12 cellular contexts compared by ENCODE assay signal in genomic region chr19:2170219-2170618, GRCh38. TPM values are rescaled to one million over a fixed set of nuclear protein-coding genes. Genes with fewer than 3 reads are reported as not detected.
DNase-seq lines count a peak whose midpoint lies in the region; ATAC-seq and TF ChIP-seq lines count a peak whose summit lies in the region.
"Had no signal": no experiment of that assay in that cellular context is flagged by ENCODE, and none has a peak within 500 bp of the region (broad histone marks: within the 10 kb centered on the region; RNA-seq: fewer than 3 reads in every experiment).

No MANE protein-coding gene starts in this region.

- peaks cover 29% of the 10 kb centered on the region for H3F3A ChIP-seq in SK-N-SH (replicated peaks; ENCODE audit: insufficient read depth)
- peaks cover 7% of the 10 kb centered on the region for H3F3A ChIP-seq in MM.1S (ENCODE audit: insufficient read depth, low read length)

- no peaks in the 10 kb centered on the region for H3K27me3 Mint-ChIP-seq in activated naive CD8-positive, alpha-beta T cell treated with anti-CD3 and anti-CD28 coated beads for 36 hours

- WGBS in SK-N-SH (ENCODE audit: low lambda C conversion rate), result 90% methylated on average over 11 of the region's 12 CpGs
- 83% methylated on average over 1 of the region's 12 CpGs for WGBS in right lobe of liver (ENCODE audit: insufficient coverage, low coverage, low lambda C conversion rate, missing lambda C conversion rate)

- peaks cover 67% of the 10 kb centered on the region for H3K4me1 Mint-ChIP-seq in activated naive CD8-positive, alpha-beta T cell treated with anti-CD3 and anti-CD28 coated beads for 36 hours

- peak overlapping the region; percentile 25 for H3K27ac Mint-ChIP-seq in activated naive CD8-positive, alpha-beta T cell treated with anti-CD3 and anti-CD28 coated beads for 36 hours

- H3K9me3 ChIP-seq in SK-N-SH (no peaks in the 10 kb centered on the region), right lobe of liver (no peaks in the 10 kb centered on the region), subcutaneous abdominal adipose tissue (ENCODE audit: control insufficient read depth in 5 of 5, low read length in 5 of 5) (no peaks in the 10 kb centered on the region), MM.1S (replicated peaks; ENCODE audit: insufficient read depth, low read length) (no peaks in the 10 kb centered on the region)
- H3K9me3 ChIP-seq: colonic mucosa had no signal

- H3K9me3 Mint-ChIP-seq in activated naive CD8-positive, alpha-beta T cell treated with anti-CD3 and anti-CD28 coated beads for 36 hours, result no peaks in the 10 kb centered on the region

- TF ChIP-seq CTCF in SK-N-SH (IDR thresholded peaks at IDR 0.05) (no peak), right lobe of liver (IDR thresholded peaks at IDR 0.05) (no peak), MM.1S (IDR thresholded peaks at IDR 0.05; ENCODE audit: low read length) (no peak)

- H2AFZ ChIP-seq in SK-N-SH (ENCODE audit: low read depth) (no peak overlapping the region), MM.1S (ENCODE audit: low read length) (no peak overlapping the region)

- CTCF ChIA-PET in SK-N-SH (lab: Yijun Ruan, JAX), result interaction anchor here (1.7 kb wide), 1 partner anchor 14 kb away, joined by 4 read pairs; no protein-coding TSS in a partner anchor

- TF ChIP-seq EP300 in SK-N-SH (IDR thresholded peaks at IDR 0.05; ENCODE audit: borderline replicate concordance in 1 of 2, low read depth in 1 of 2, low read length in 1 of 2), result no peak

- peak overlapping the region; percentile 73; the same call in 1 of the 2 replicates for H3K4me2 ChIP-seq in SK-N-SH
- H3K4me2 ChIP-seq in MM.1S (ENCODE audit: low read depth, low read length), result no peak overlapping the region

- no peaks in the 10 kb centered on the region for H3K36me3 ChIP-seq in SK-N-SH (replicated peaks in 1 of 2; ENCODE audit: control insufficient read depth in 1 of 2, insufficient read depth in 2 of 2, low read length in 1 of 2)
- H3K36me3 ChIP-seq in right lobe of liver, result no peaks in the 10 kb centered on the region
- H3K36me3 ChIP-seq in subcutaneous abdominal adipose tissue (ENCODE audit: control insufficient read depth in 5 of 5, insufficient read depth in 5 of 5, low read length in 5 of 5), result peaks cover 0 to 12% (median 0%) of the 10 kb centered on the region in 5 donors
- H3K36me3 ChIP-seq in MM.1S (replicated peaks; ENCODE audit: insufficient read depth, low read length), result no peaks in the 10 kb centered on the region
- H3K36me3 ChIP-seq: colonic mucosa had no signal

- POLR2A ChIA-PET in SK-N-SH (lab: Yijun Ruan, JAX), result no interaction called here

- no peak for TF ChIP-seq POLR2A in right lobe of liver (IDR thresholded peaks at IDR 0.05)

- H3K4me3 ChIP-seq in SK-N-SH (ENCODE audit: low read depth in 2 of 2, low read length in 1 of 2) (no peak overlapping the region), right lobe of liver (no peak overlapping the region), subcutaneous abdominal adipose tissue (ENCODE audit: low read depth in 1 of 5, low read length in 5 of 5) (no peak overlapping the region), MM.1S (ENCODE audit: low read length) (no peak overlapping the region)
- H3K4me3 ChIP-seq: colonic mucosa had no signal

- DNase-seq in SK-N-SH, result no peak
- no peak for DNase-seq in activated naive CD8-positive, alpha-beta T cell treated with anti-CD3 and anti-CD28 coated beads for 36 hours
- DNase-seq in right lobe of liver, result no peak
- DNase-seq in NOMO-1 (lab: John Stamatoyannopoulos, UW; ENCODE audit: unreplicated experiment in 2 of 2), result no peak
- no peak for DNase-seq in MM.1S
- DNase-seq: activated T-cell treated with anti-CD3 and anti-CD28 coated beads, Interleukin-2, amount 50 U/mL, for 48 hours; colonic mucosa; NCI-H446 treated with DMSO at 0.1 percent for 48 hours; T-helper 9 cell had no signal

- H3K4me3 Mint-ChIP-seq in activated naive CD8-positive, alpha-beta T cell treated with anti-CD3 and anti-CD28 coated beads for 36 hours, result no peak overlapping the region

- no peak for TF ChIP-seq RAD21 in SK-N-SH (IDR thresholded peaks at IDR 0.05; ENCODE audit: low read length)

- H3K27ac ChIP-seq in SK-N-SH (ENCODE audit: low read depth in 2 of 2, low read length in 1 of 2) (peak overlapping the region in 1 of 2 experiments; percentile 90; a peak in 1 of 4 replicates), right lobe of liver (peak overlapping the region in 2 of 3 donors; percentile 91 to 92), subcutaneous abdominal adipose tissue (ENCODE audit: low read depth, low read length) (peak overlapping the region; percentile 93), MM.1S (ENCODE audit: low read length) (no peak overlapping the region)

- H3K27me3 ChIP-seq in SK-N-SH (ENCODE audit: insufficient read depth), result no peaks in the 10 kb centered on the region
- no peaks in the 10 kb centered on the region for H3K27me3 ChIP-seq in right lobe of liver
- H3K27me3 ChIP-seq in subcutaneous abdominal adipose tissue (ENCODE audit: control insufficient read depth in 5 of 5, insufficient read depth in 4 of 5, low read length in 5 of 5), result no peaks in the 10 kb centered on the region
- H3K27me3 ChIP-seq in MM.1S (replicated peaks; ENCODE audit: insufficient read depth, low read length), result no peaks in the 10 kb centered on the region
- H3K27me3 ChIP-seq: colonic mucosa had no signal

- H3K9me2 ChIP-seq in SK-N-SH (no peaks in the 10 kb centered on the region), MM.1S (replicated peaks; ENCODE audit: insufficient read depth, low read length) (no peaks in the 10 kb centered on the region)

- peaks cover 23% of the 10 kb centered on the region for H3K36me3 Mint-ChIP-seq in activated naive CD8-positive, alpha-beta T cell treated with anti-CD3 and anti-CD28 coated beads for 36 hours

- H4K20me1 ChIP-seq in SK-N-SH (ENCODE audit: insufficient read depth) (peaks cover 62% of the 10 kb centered on the region), MM.1S (ENCODE audit: insufficient read depth, low read length) (peaks cover 81% of the 10 kb centered on the region)

- H3K4me1 ChIP-seq in SK-N-SH (ENCODE audit: control insufficient read depth in 1 of 2, insufficient read depth in 2 of 2, low read depth in 1 of 2, low read length in 1 of 2), result peaks cover 45 to 46% of the 10 kb centered on the region in 2 experiments
- peaks cover 2 to 84% (median 44%) of the 10 kb centered on the region in 4 donors for H3K4me1 ChIP-seq in right lobe of liver
- peaks cover 5 to 68% (median 59%) of the 10 kb centered on the region in 5 donors for H3K4me1 ChIP-seq in subcutaneous abdominal adipose tissue (ENCODE audit: control insufficient read depth in 5 of 5, insufficient read depth in 5 of 5, low read length in 5 of 5)
- no peaks in the 10 kb centered on the region for H3K4me1 ChIP-seq in MM.1S (ENCODE audit: low read length)

- intact Hi-C loops in right lobe of liver (cut with DNase I), result loop anchor here in 1 of 2 donors (5.0 kb wide), 1 partner anchor 62 kb away; no protein-coding TSS in a partner anchor

- H3K9ac ChIP-seq in SK-N-SH (peak overlapping the region; percentile 33; the same call in 1 of the 2 replicates), subcutaneous abdominal adipose tissue (ENCODE audit: low read length in 5 of 5) (no peak overlapping the region), MM.1S (ENCODE audit: low read length) (no peak overlapping the region)

- ATAC-seq in SK-N-SH treated with all-trans-retinoic acid at 6 μM for 48 hours, result no peak
- ATAC-seq in right lobe of liver, result no peak
- no peak for ATAC-seq in GM18867 (IDR thresholded peaks at IDR 0.05; ENCODE audit: unreplicated experiment)

- H3K79me2 ChIP-seq in SK-N-SH (ENCODE audit: insufficient read depth) (peaks cover 97% of the 10 kb centered on the region), MM.1S (ENCODE audit: low read length) (peaks cover 100% of the 10 kb centered on the region)

TF ChIP-seq in SK-N-SH, 30 proteins besides CTCF, POLR2A, EP300 and RAD21 (continues in another document):
- no peak for TF ChIP-seq YY1 (IDR thresholded peaks at IDR 0.05; ENCODE audit: low read depth)
- TF ChIP-seq RCOR1 (IDR thresholded peaks at IDR 0.05; ENCODE audit: low read length), result no peak

TF ChIP-seq in SK-N-SH treated with all-trans-retinoic acid at 6 μM for 48 hours, 23 proteins besides CTCF, POLR2A, EP300 and RAD21:
- TF ChIP-seq ZNF8 (CRISPR knock-in tag; IDR thresholded peaks at IDR 0.05) (no peak), ISL1 (CRISPR knock-in tag; IDR thresholded peaks at IDR 0.05) (no peak), PATZ1 (CRISPR knock-in tag; IDR thresholded peaks at IDR 0.05; ENCODE audit: borderline replicate concordance) (no peak), ZC3H10 (CRISPR knock-in tag; IDR thresholded peaks at IDR 0.05) (no peak)
TF ChIP-seq in SK-N-SH treated with all-trans-retinoic acid at 6 μM for 48 hours: peak in this region for 0.

RNA-seq across cellular contexts. Expression of gene DOT1L, which starts 6.5 kb away (rescaled TPM):
- 3.6 and 5.0 TPM in 2 replicates for polyA plus RNA-seq in SK-N-SH (2012; rRNA removed)
- polyA plus RNA-seq in SK-N-SH (2012; cell fraction: cytosol; rRNA removed), result 2.7 and 4.2 TPM in 2 replicates
- 22.3 and 42.9 TPM in 2 replicates for polyA plus RNA-seq in SK-N-SH (2012; cell fraction: nucleus; rRNA removed)
- 10 to 100 TPM; 71.8 to 75.1 TPM for total RNA-seq in activated naive CD8-positive, alpha-beta T cell treated with anti-CD3 and anti-CD28 coated beads for 36 hours
- 10 to 100 TPM; 10.3 to 23.5 (median 14.9) TPM for total RNA-seq in right lobe of liver

RNA-seq across cellular contexts. Expression of gene AP3D1, which starts 18.9 kb away (rescaled TPM):
- 79.7 and 127 TPM in 2 replicates for polyA plus RNA-seq in SK-N-SH (2012; rRNA removed)
- 55.4 and 81.2 TPM in 2 replicates for polyA plus RNA-seq in SK-N-SH (2012; cell fraction: cytosol; rRNA removed)
- 239 and 320 TPM in 2 replicates for polyA plus RNA-seq in SK-N-SH (2012; cell fraction: nucleus; rRNA removed)
- total RNA-seq in activated naive CD8-positive, alpha-beta T cell treated with anti-CD3 and anti-CD28 coated beads for 36 hours, result 10 to 100 TPM; 92.0 to 96.0 TPM
- total RNA-seq in right lobe of liver, result 10 to 100 TPM; 55.5 to 99.0 (median 65.5) TPM
